ENCODE assay signal across 8 cellular contexts in the genomic region with DNA sequence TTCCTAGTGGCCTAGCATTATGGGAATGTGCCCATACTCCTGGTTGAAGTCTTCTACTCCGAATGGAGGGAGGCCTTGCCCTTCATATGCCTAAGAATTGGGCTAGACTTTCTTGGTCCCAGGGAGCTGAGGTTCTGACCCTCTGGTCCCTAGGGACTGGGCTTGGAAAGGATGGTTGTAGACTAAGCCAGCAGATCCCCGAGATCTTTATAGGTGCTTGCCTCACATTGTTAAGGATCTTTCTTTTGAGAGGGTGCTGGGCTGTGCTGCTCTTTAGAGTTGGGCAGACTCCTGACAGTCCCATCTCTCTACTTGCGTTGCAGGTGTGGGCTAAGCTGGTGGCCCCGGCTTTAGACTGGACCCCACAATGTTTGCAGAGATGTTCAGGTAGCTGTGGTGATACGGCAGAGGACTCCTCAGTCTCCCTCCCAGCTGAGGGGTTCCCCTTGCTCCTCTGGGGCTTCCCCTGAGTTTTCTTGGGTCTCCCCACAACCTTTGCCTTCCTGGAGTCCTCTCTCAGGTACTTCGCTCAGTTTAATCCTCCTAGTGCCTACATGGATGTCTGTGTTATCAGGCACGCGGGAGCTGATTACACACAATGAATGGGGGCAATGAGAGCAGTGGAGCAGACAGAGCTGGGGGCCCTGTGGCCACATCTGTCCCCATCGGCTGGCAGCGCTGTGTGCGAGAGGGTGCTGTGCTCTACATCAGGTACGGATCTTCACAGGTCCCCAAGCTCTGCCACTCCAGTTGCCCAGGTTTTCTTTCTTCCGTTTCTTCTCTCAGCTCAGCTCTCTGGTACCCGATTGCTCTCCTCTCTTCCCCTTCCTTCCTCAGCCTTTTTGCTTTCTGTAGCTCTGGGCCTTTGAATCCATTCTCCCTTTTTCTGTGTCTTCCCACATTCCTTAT. TPM values are rescaled to one million over a fixed set of nuclear protein-coding genes. Genes with fewer than 3 reads are reported as not detected.
DNase-seq lines count a peak whose midpoint lies in the region; ATAC-seq and TF ChIP-seq lines count a peak whose summit lies in the region.

No MANE protein-coding gene starts in this region.

- H3K9me3 ChIP-seq in left ventricle myocardium inferior (replicated peaks) = no peaks in the 10 kb centered on the region
- H3K9me3 ChIP-seq in aorta (ENCODE audit: control insufficient read depth, low read length) = no peaks in the 10 kb centered on the region

- peak overlapping the region; percentile 94 for H3K56ac ChIP-seq in mesendoderm (ENCODE audit: low read length)

- H3K4me1 ChIP-seq in left ventricle myocardium inferior (peaks cover 53% of the 10 kb centered on the region), mesendoderm (ENCODE audit: control insufficient read depth, low read depth, low read length) (peaks cover 7% of the 10 kb centered on the region), aorta (ENCODE audit: control insufficient read depth in 1 of 2, insufficient read depth in 2 of 2, low read length in 2 of 2) (peaks cover 0 to 2% of the 10 kb centered on the region in 2 donors)

- H3K4me2 ChIP-seq in mesendoderm (ENCODE audit: low read length) = peak overlapping the region; percentile 68

- no peak overlapping the region for H4K8ac ChIP-seq in mesendoderm (ENCODE audit: low read depth, low read length)

- peaks cover 6% of the 10 kb centered on the region for H3K27me3 Mint-ChIP-seq in brain

- intact Hi-C loops in left ventricle myocardium inferior (cut with micrococcal nuclease) (no loop called here), cardiac septum (cut with DNase I) (loop anchor here (2.0 to 5.0 kb wide), 3 partner anchors 23 to 168 kb away; partner anchors contain the start of genes DCTN2, MARS1 and OS9), aorta (cut with DNase I) (loop anchor here in 1 of 2 donors (2.0 kb wide), 1 partner anchor 23 kb away; the partner anchor contains the start of gene DCTN2)

- H4K5ac ChIP-seq in mesendoderm (ENCODE audit: low read length) = no peak overlapping the region

- H3K27ac Mint-ChIP-seq in brain = peak overlapping the region; percentile 96 to 99 (median 98)

- H3K4ac ChIP-seq in mesendoderm (ENCODE audit: low read depth, low read length) = no peak overlapping the region

- H3K9ac ChIP-seq in mesendoderm (ENCODE audit: low read length) = peak overlapping the region; percentile 75

- peaks cover 5% of the 10 kb centered on the region for H3K79me1 ChIP-seq in mesendoderm (ENCODE audit: low read length)

- TF ChIP-seq CTCF in left ventricle myocardium inferior (IDR thresholded peaks at IDR 0.05; ENCODE audit: borderline replicate concordance) = no peak
- TF ChIP-seq CTCF in brain (conservative IDR thresholded peaks at IDR 0.05) = no peak

- no peak overlapping the region for H2BK120ac ChIP-seq in mesendoderm (ENCODE audit: low read depth, low read length)

- ATAC-seq in aorta (ENCODE audit: low FRiP score) = no peak
- ATAC-seq in HG03354 (IDR thresholded peaks at IDR 0.05; ENCODE audit: poor library complexity, severe bottlenecking, unreplicated experiment) = no peak

- H3K4me1 Mint-ChIP-seq in brain = peaks cover 62% of the 10 kb centered on the region

- H3K27me3 ChIP-seq in left ventricle myocardium inferior (ENCODE audit: low read depth) = no peaks in the 10 kb centered on the region
- no peaks in the 10 kb centered on the region for H3K27me3 ChIP-seq in mesendoderm (ENCODE audit: insufficient read depth, low read length, poor library complexity)
- H3K27me3 ChIP-seq in aorta (ENCODE audit: control insufficient read depth in 1 of 2, insufficient read depth in 2 of 2, low read length in 1 of 2) = no peaks in the 10 kb centered on the region

- H3K4me3 ChIP-seq in left ventricle myocardium inferior (peak overlapping the region; percentile 93), mesendoderm (ENCODE audit: low read length) (peak overlapping the region; percentile 45), aorta (ENCODE audit: low read length in 2 of 2) (peak overlapping the region; percentile 76 to 86)

- no peak overlapping the region for H3K18ac ChIP-seq in mesendoderm (ENCODE audit: low read length)

- peaks cover 0 to 8% (median 0%) of the 10 kb centered on the region in 5 experiments for H3K9me3 Mint-ChIP-seq in brain

- no peak overlapping the region for H2AK5ac ChIP-seq in mesendoderm (ENCODE audit: low read length)

- no CpG with 5 or more reads among the region's 14 CpGs for WGBS in mesendoderm (ENCODE audit: extremely low coverage, insufficient coverage, low lambda C conversion rate)
- 61 to 63% methylated on average over 14 of the region's 14 CpGs for WGBS in aorta, 2 donors

- H3K27ac ChIP-seq in left ventricle myocardium inferior (replicated peaks) = peak overlapping the region; percentile 100
- peak overlapping the region; percentile 53 for H3K27ac ChIP-seq in mesendoderm (ENCODE audit: low read depth, low read length)
- H3K27ac ChIP-seq in aorta (ENCODE audit: low read depth in 1 of 2, low read length in 2 of 2) = no peak overlapping the region

- H3K4me3 Mint-ChIP-seq in brain = peak overlapping the region; percentile 96 to 100 (median 99)

- no peak overlapping the region for H2BK5ac ChIP-seq in mesendoderm (ENCODE audit: low read length)

- no peaks in the 10 kb centered on the region for H3K79me2 ChIP-seq in mesendoderm (ENCODE audit: control insufficient read depth, insufficient read depth, low read length)

- peaks cover 39% of the 10 kb centered on the region for H3K36me3 Mint-ChIP-seq in brain

- no peak overlapping the region for H3K23ac ChIP-seq in mesendoderm (ENCODE audit: low read length)

- H2BK15ac ChIP-seq in mesendoderm (replicated peaks; ENCODE audit: low read depth) = no peak overlapping the region

- peaks cover 46% of the 10 kb centered on the region for H3K36me3 ChIP-seq in left ventricle myocardium inferior
- no peaks in the 10 kb centered on the region for H3K36me3 ChIP-seq in mesendoderm (ENCODE audit: control insufficient read depth, insufficient read depth, low read length)
- peaks cover 0 to 4% of the 10 kb centered on the region in 2 donors for H3K36me3 ChIP-seq in aorta (ENCODE audit: control insufficient read depth in 1 of 2, insufficient read depth in 2 of 2, low read length in 1 of 2)

- no peak for DNase-seq in left ventricle myocardium inferior
- DNase-seq in cardiac septum (ENCODE audit: low spot score) = no peak
- DNase-seq in mesendoderm = no peak
- DNase-seq in aorta = no peak
- DNase-seq in stimulated activated CD4-positive, alpha-beta T cell treated with anti-CD3 and anti-CD28 coated beads, Interleukin-4, amount 100 ng/mL, for 24 hours = no peak
- DNase-seq in DMS79 (lab: John Stamatoyannopoulos, UW) = no peak

RNA-seq across cellular contexts. Expression of gene MBD6, which starts 1.3 kb away (rescaled TPM):
- 33.1 TPM for total RNA-seq in left ventricle myocardium inferior
- total RNA-seq in cardiac septum = 39.9 TPM
- polyA plus RNA-seq in brain (ENCODE audit: insufficient read depth, low read depth, low replicate concordance) = 45.2 TPM
- 18.9 TPM for polyA plus RNA-seq in mesendoderm (2013, experiment 1 of 2)
- 17.3 TPM for polyA plus RNA-seq in mesendoderm (2013, experiment 2 of 2)
- 10 to 100 TPM; 65.0 to 77.4 TPM for total RNA-seq in aorta
- polyA plus RNA-seq in aorta = 10 to 100 TPM in 1 of 2 donors, 1 to 10 TPM in 1; 7.5 to 73.4 TPM

RNA-seq across cellular contexts. Expression of gene DDIT3, which starts 3.6 kb away (rescaled TPM):
- total RNA-seq in left ventricle myocardium inferior (20.4 TPM), cardiac septum (24.0 TPM), aorta (10 to 100 TPM; 24.8 to 29.0 TPM)
- polyA plus RNA-seq in brain (ENCODE audit: insufficient read depth, low read depth, low replicate concordance) (24.9 TPM), aorta (10 to 100 TPM; 38.7 to 49.6 TPM)
- 8.2 TPM for polyA plus RNA-seq in mesendoderm (2013, experiment 1 of 2)
- 7.6 TPM for polyA plus RNA-seq in mesendoderm (2013, experiment 2 of 2)

RNA-seq across cellular contexts. Expression of gene DCTN2, which starts 23.0 kb away (rescaled TPM):
- total RNA-seq in left ventricle myocardium inferior (87.8 TPM), cardiac septum (100 TPM), aorta (100 to 1,000 TPM; 122 to 128 TPM)
- polyA plus RNA-seq in brain (ENCODE audit: insufficient read depth, low read depth, low replicate concordance) (370 TPM), aorta (100 to 1,000 TPM; 138 to 159 TPM)
- polyA plus RNA-seq in mesendoderm (2013, experiment 1 of 2) = 63.1 TPM
- 63.6 TPM for polyA plus RNA-seq in mesendoderm (2013, experiment 2 of 2)

RNA-seq across cellular contexts. Expression of gene KIF5A, which starts 25.9 kb away (rescaled TPM):
- 0.08 TPM for total RNA-seq in left ventricle myocardium inferior
- 0.22 TPM for total RNA-seq in cardiac septum
- 127 TPM for polyA plus RNA-seq in brain (ENCODE audit: insufficient read depth, low read depth, low replicate concordance)
- polyA plus RNA-seq in mesendoderm (2013, experiment 1 of 2) = 2.4 TPM
- polyA plus RNA-seq in mesendoderm (2013, experiment 2 of 2) = 2.6 TPM
- 1 to 10 TPM; 1.3 to 3.5 TPM for total RNA-seq in aorta
- under 1 TPM; 0.75 to 0.92 TPM for polyA plus RNA-seq in aorta

RNA-seq across cellular contexts. Expression of gene MARS1, which starts 36.1 kb away (rescaled TPM):
- total RNA-seq in left ventricle myocardium inferior (73.1 TPM), cardiac septum (89.2 TPM), aorta (100 to 1,000 TPM; 117 to 136 TPM)
- polyA plus RNA-seq in brain (ENCODE audit: insufficient read depth, low read depth, low replicate concordance) (136 TPM), aorta (10 to 100 TPM; 34.9 to 95.8 TPM)
- 723 TPM for polyA plus RNA-seq in mesendoderm (2013, experiment 1 of 2)
- 704 TPM for polyA plus RNA-seq in mesendoderm (2013, experiment 2 of 2)

Comparison
In these comparisons a context has a peak if more than half of its experiments do, and no peak if none do; other contexts are left out.
1. H3K27ac ChIP-seq: peak in left ventricle myocardium inferior (single experiment) and mesendoderm (single experiment); none in aorta (0 of 2).
2. Peak in every context shown above with its lines, with median percentiles within 50 percentile points of each other: H3K4me3 ChIP-seq.